36 cellular contexts compared by ENCODE assay signal in genomic region chr1:223033658-223034057, GRCh38.
DNase-seq lines count a peak whose midpoint lies in the region; ATAC-seq and TF ChIP-seq lines count a peak whose summit lies in the region.
"Had no signal": no experiment of that assay in that cellular context is flagged by ENCODE, and none has a peak within 500 bp of the region (broad histone marks: within the 10 kb centered on the region; RNA-seq: fewer than 3 reads in every experiment).

No MANE protein-coding gene starts in this region.

- no peak overlapping the region for H3K9ac ChIP-seq in trophoblast cell (ENCODE audit: low read length)

- H3K14ac ChIP-seq in trophoblast cell (ENCODE audit: low read length) = no peak overlapping the region

- H2BK5ac ChIP-seq in trophoblast cell (ENCODE audit: low read depth, low read length, poor library complexity) = peak overlapping the region; percentile 20

- H3K9me3 Mint-ChIP-seq in MCF 10A (ENCODE audit: unreplicated experiment) (no peaks in the 10 kb centered on the region), WTC11 (no peaks in the 10 kb centered on the region)
- H3K9me3 Mint-ChIP-seq: activated CD4-positive, alpha-beta T cell treated with anti-CD3 and anti-CD28 coated beads, Interleukin-2, amount 10 ng/mL, durations not matched to agents 7 days and 5 days; activated naive CD8-positive, alpha-beta T cell treated with anti-CD3 and anti-CD28 coated beads for 36 hours; activated T-cell treated with anti-CD3 and anti-CD28 coated beads, Interleukin-2, amount 50 U/mL, for 4 hours; memory B cell; neural crest cell had no signal

- H3K4me1 ChIP-seq in breast epithelium (no peaks in the 10 kb centered on the region), foreskin keratinocyte (peaks cover 5% of the 10 kb centered on the region), trophoblast cell (ENCODE audit: control insufficient read depth in 1 of 2, insufficient read depth in 2 of 2, low read length in 2 of 2) (peaks cover 37 to 60% of the 10 kb centered on the region in 2 experiments)
- H3K4me1 ChIP-seq: upper lobe of right lung had no signal

- no peak overlapping the region for H4K8ac ChIP-seq in trophoblast cell (ENCODE audit: low read depth, low read length)

- no TSS peak for BruUV-seq in MCF 10A (replicated peaks; lab: Mats Ljungman, UMichigan)

- no peak overlapping the region for H3K4ac ChIP-seq in trophoblast cell (ENCODE audit: low read depth, low read length)

- H3K27me3 ChIP-seq in breast epithelium = no peaks in the 10 kb centered on the region
- H3K27me3 ChIP-seq in foreskin keratinocyte = peaks cover 4% of the 10 kb centered on the region
- no peaks in the 10 kb centered on the region for H3K27me3 ChIP-seq in trophoblast cell (ENCODE audit: insufficient read depth, low read length)
- H3K27me3 ChIP-seq: cardiac muscle cell, ovary, upper lobe of right lung had no signal

- no peak overlapping the region for H2BK12ac ChIP-seq in trophoblast cell (ENCODE audit: low read length)

- H3K4me1 Mint-ChIP-seq in MCF 10A (ENCODE audit: insufficient read depth, unreplicated experiment) (peaks cover 27% of the 10 kb centered on the region), WTC11 (peaks cover 74% of the 10 kb centered on the region)
- H3K4me1 Mint-ChIP-seq: activated CD4-positive, alpha-beta T cell treated with anti-CD3 and anti-CD28 coated beads, Interleukin-2, amount 10 ng/mL, durations not matched to agents 7 days and 5 days; activated naive CD8-positive, alpha-beta T cell treated with anti-CD3 and anti-CD28 coated beads for 36 hours; memory B cell had no signal

- no peak overlapping the region for H3K4me2 ChIP-seq in trophoblast cell (ENCODE audit: low read length)

- no peaks in the 10 kb centered on the region for H3K9me3 ChIP-seq in breast epithelium
- no peaks in the 10 kb centered on the region for H3K9me3 ChIP-seq in trophoblast cell (ENCODE audit: insufficient read depth, low read depth, low read length)
- H3K9me3 ChIP-seq: ovary, suprapubic skin, upper lobe of right lung had no signal

- H4K91ac ChIP-seq in trophoblast cell (ENCODE audit: low read depth, low read length) = peak overlapping the region; percentile 73

- TF ChIP-seq CTCF in MCF 10A (IDR thresholded peaks at IDR 0.05; ENCODE audit: unreplicated experiment) = no peak
- no peak for TF ChIP-seq CTCF in breast epithelium (IDR thresholded peaks at IDR 0.05)
- no peak for TF ChIP-seq CTCF in WTC11 (IDR thresholded peaks at IDR 0.05)
- no peak for TF ChIP-seq CTCF in foreskin keratinocyte (conservative IDR thresholded peaks at IDR 0.05)

- H3K27me3 Mint-ChIP-seq in MCF 10A (ENCODE audit: insufficient read depth, unreplicated experiment) = no peaks in the 10 kb centered on the region
- peaks cover 7% of the 10 kb centered on the region for H3K27me3 Mint-ChIP-seq in WTC11 (ENCODE audit: low read depth)
- H3K27me3 Mint-ChIP-seq: activated CD4-positive, alpha-beta T cell treated with anti-CD3 and anti-CD28 coated beads, Interleukin-2, amount 10 ng/mL, durations not matched to agents 7 days and 5 days had no signal

- ATAC-seq in WTC11 (no peak), foreskin keratinocyte (peak; percentile 63), HG03520 (IDR thresholded peaks at IDR 0.05; ENCODE audit: unreplicated experiment) (no peak), GM19397 (IDR thresholded peaks at IDR 0.05; ENCODE audit: unreplicated experiment) (no peak)
- ATAC-seq: activated T-cell treated with anti-CD3 and anti-CD28 coated beads, Interleukin-2, amount 50 U/mL, for 4 hours; upper lobe of right lung had no signal

- H2AFZ ChIP-seq in trophoblast cell (ENCODE audit: insufficient read depth, low read length, poor library complexity) = no peak overlapping the region

- H3K36me3 ChIP-seq in breast epithelium (no peaks in the 10 kb centered on the region), trophoblast cell (ENCODE audit: control insufficient read depth in 1 of 2, insufficient read depth in 2 of 2, low read length in 2 of 2) (peaks cover 0 to 4% of the 10 kb centered on the region in 2 experiments)
- H3K36me3 ChIP-seq: cardiac muscle cell, ovary, suprapubic skin, upper lobe of right lung had no signal

- H3K36me3 Mint-ChIP-seq in MCF 10A (ENCODE audit: insufficient read depth, unreplicated experiment) (no peaks in the 10 kb centered on the region), WTC11 (peaks cover 12% of the 10 kb centered on the region)
- H3K36me3 Mint-ChIP-seq: activated naive CD8-positive, alpha-beta T cell treated with anti-CD3 and anti-CD28 coated beads for 36 hours; memory B cell had no signal

- no peak for TF ChIP-seq POLR2A in breast epithelium (IDR thresholded peaks at IDR 0.05)

- peaks cover 43% of the 10 kb centered on the region for H3K79me1 ChIP-seq in trophoblast cell (ENCODE audit: low read length)

- H3K79me2 ChIP-seq in trophoblast cell (ENCODE audit: control insufficient read depth, insufficient read depth, low read length, poor library complexity) = peaks cover 5% of the 10 kb centered on the region

- POLR2A ChIA-PET in MCF 10A (lab: Yijun Ruan, JAX) (interaction anchor here (0.6 to 1.9 kb wide), 3 partner anchors 10 to 1153 kb away, joined by 3 to 8 read pairs (median 3); no protein-coding TSS in a partner anchor), WTC11 (lab: Charles Lee) (no interaction called here)

- no CpG with 5 or more reads among the region's 3 CpGs for WGBS in trophoblast cell (ENCODE audit: extremely low coverage, insufficient coverage, insufficient read length)

- H3K18ac ChIP-seq in trophoblast cell (ENCODE audit: low read length) = no peak overlapping the region

- DNase-seq in MCF 10A (ENCODE audit: unreplicated experiment) (peak; percentile 77), breast epithelium (ENCODE audit: low spot score in 2 of 2) (no peak), WTC11 (ENCODE audit: low spot score) (no peak), foreskin keratinocyte (peak in 1 of 2 donors; percentile 52), trophoblast cell (no peak), C1 segment of cervical spinal cord (lab: John Stamatoyannopoulos, UW) (no peak)
- DNase-seq: 8988T; activated CD4-positive, alpha-beta T cell treated with anti-CD3 and anti-CD28 coated beads, Interleukin-2, amount 10 ng/mL, durations not matched to agents 7 days and 5 days; activated gamma-delta T cell; activated naive CD8-positive, alpha-beta T cell treated with anti-CD3 and anti-CD28 coated beads for 36 hours; activated T-cell treated with anti-CD3 and anti-CD28 coated beads, Interleukin-2, amount 50 U/mL, for 4 hours; anterior cingulate cortex; effector memory CD4-positive, alpha-beta T cell; erythroblast; foreskin melanocyte; GF-D8; HCEC 1CT; NCI-H1105 treated with DMSO at 0.1 percent for 48 hours; NCI-H1930; NCI-H510A treated with DMSO at 0.1 percent for 48 hours; ovary; SHP77 treated with DMSO at 0.1 percent for 48 hours; small intestine; stimulated activated naive CD4-positive, alpha-beta T cell treated with Interleukin-2 at 50 U/mL for 16 hours; SW 1271; T-helper 9 cell; upper lobe of right lung had no signal

- no peak overlapping the region for H3K4me3 ChIP-seq in breast epithelium
- H3K4me3 ChIP-seq in trophoblast cell (ENCODE audit: low read depth, low read length) = no peak overlapping the region
- H3K4me3 ChIP-seq: cardiac muscle cell, coronary artery, ovary, suprapubic skin, upper lobe of right lung had no signal

- no peak overlapping the region for H4K12ac ChIP-seq in trophoblast cell (ENCODE audit: low read depth, low read length)

- no peak overlapping the region for H3K4me3 Mint-ChIP-seq in MCF 10A (ENCODE audit: unreplicated experiment)
- H3K4me3 Mint-ChIP-seq in WTC11 = no peak overlapping the region
- H3K4me3 Mint-ChIP-seq: activated CD4-positive, alpha-beta T cell treated with anti-CD3 and anti-CD28 coated beads, Interleukin-2, amount 10 ng/mL, durations not matched to agents 7 days and 5 days; activated naive CD8-positive, alpha-beta T cell treated with anti-CD3 and anti-CD28 coated beads for 36 hours; activated T-cell treated with anti-CD3 and anti-CD28 coated beads, Interleukin-2, amount 50 U/mL, for 4 hours; memory B cell; neural crest cell had no signal

- CTCF ChIA-PET in MCF 10A (lab: Yijun Ruan, JAX) = interaction anchor here (0.7 to 1.1 kb wide), 4 partner anchors 12 to 943 kb away, joined by 3 read pairs; partner anchors contain the start of gene FAM177B
- CTCF ChIA-PET in WTC11 (lab: Charles Lee) = interaction anchor here (1.0 kb wide), 1 partner anchor 56 kb away, joined by 3 read pairs; no protein-coding TSS in a partner anchor

- no peak overlapping the region for H3K23ac ChIP-seq in trophoblast cell (ENCODE audit: low read length)

- H3K27ac ChIP-seq in breast epithelium = no peak overlapping the region
- H3K27ac ChIP-seq in foreskin keratinocyte = no peak overlapping the region
- peak overlapping the region; percentile 77 for H3K27ac ChIP-seq in trophoblast cell (ENCODE audit: low read depth, low read length)
- H3K27ac ChIP-seq: C4-2B, cardiac muscle cell, coronary artery, ovary, suprapubic skin, upper lobe of right lung, VCaP had no signal

- H3K27ac Mint-ChIP-seq in MCF 10A (ENCODE audit: low read depth, unreplicated experiment) = no peak overlapping the region
- peak overlapping the region; percentile 9 for H3K27ac Mint-ChIP-seq in WTC11
- H3K27ac Mint-ChIP-seq: activated CD4-positive, alpha-beta T cell treated with anti-CD3 and anti-CD28 coated beads, Interleukin-2, amount 10 ng/mL, durations not matched to agents 7 days and 5 days; activated naive CD8-positive, alpha-beta T cell treated with anti-CD3 and anti-CD28 coated beads for 36 hours; memory B cell had no signal

- peak overlapping the region; percentile 56 for H2BK120ac ChIP-seq in trophoblast cell (ENCODE audit: insufficient read depth, low read length, poor library complexity)

- intact Hi-C loops in MCF 10A (cut with micrococcal nuclease) (no loop called here), breast epithelium (cut with DNase I; ENCODE audit: low total_unique reads) (loop anchor here (2.0 kb wide), 1 partner anchor 21 kb away; no protein-coding TSS in a partner anchor)

- no peak overlapping the region for H2AK5ac ChIP-seq in trophoblast cell (ENCODE audit: low read length)

TF ChIP-seq in WTC11, 78 proteins besides CTCF, POLR2A, EP300 and RAD21:
- TF ChIP-seq PRRX2 (CRISPR knock-in tag; IDR thresholded peaks at IDR 0.05) (no peak), ELF4 (CRISPR knock-in tag; IDR thresholded peaks at IDR 0.05; ENCODE audit: low read depth) (no peak)
